Comparison of ENCODE assay signal across 8 cellular contexts in genomic region chr16:15857779-15858560, GRCh38. TPM values are rescaled to one million over a fixed set of nuclear protein-coding genes. Genes with fewer than 3 reads are reported as not detected.
DNase-seq lines count a peak whose midpoint lies in the region; ATAC-seq and TF ChIP-seq lines count a peak whose summit lies in the region.

No MANE protein-coding gene starts in this region.

- H3K9me3 Mint-ChIP-seq in activated T-helper 2 cell treated with anti-CD3 and anti-CD28 coated beads, Interferon-gamma antibody, Interleukin-2, Interleukin-4, amounts not matched to agents 10 μg/mL and 5 μg/mL and 100 μg/mL, durations not matched to agents 14 hours and 24 hours and 36 hours = no peaks in the 10 kb centered on the region

- peaks cover 47% of the 10 kb centered on the region for H3K27me3 Mint-ChIP-seq in activated T-helper 2 cell treated with anti-CD3 and anti-CD28 coated beads, Interferon-gamma antibody, Interleukin-2, Interleukin-4, amounts not matched to agents 10 μg/mL and 5 μg/mL and 100 μg/mL, durations not matched to agents 14 hours and 24 hours and 36 hours (ENCODE audit: low read depth)

- H3K27ac Mint-ChIP-seq in activated T-helper 2 cell treated with anti-CD3 and anti-CD28 coated beads, Interferon-gamma antibody, Interleukin-2, Interleukin-4, amounts not matched to agents 10 μg/mL and 5 μg/mL and 100 μg/mL, durations not matched to agents 14 hours and 24 hours and 36 hours = no peak overlapping the region

- H3K36me3 Mint-ChIP-seq in activated T-helper 2 cell treated with anti-CD3 and anti-CD28 coated beads, Interferon-gamma antibody, Interleukin-2, Interleukin-4, amounts not matched to agents 10 μg/mL and 5 μg/mL and 100 μg/mL, durations not matched to agents 14 hours and 24 hours and 36 hours (ENCODE audit: low read depth) = peaks cover 3% of the 10 kb centered on the region

- intact Hi-C loops in activated T-helper 2 cell treated with anti-CD3 and anti-CD28 coated beads, Interferon-gamma antibody, Interleukin-2, Interleukin-4, amounts not matched to agents 10 μg/mL and 5 μg/mL and 100 μg/mL, durations not matched to agents 14 hours and 24 hours and 36 hours (cut with micrococcal nuclease) = no loop called here
- intact Hi-C loops in left ventricle myocardium superior (cut with micrococcal nuclease) = no loop called here
- intact Hi-C loops in sciatic nerve (cut with DNase I) = no loop called here

- DNase-seq in GM20000 (ENCODE audit: low spot score) (peak; percentile 53), left ventricle myocardium superior (peak; percentile 72), sciatic nerve (ENCODE audit: low spot score) (peak; percentile 63), OCI-M2 (lab: John Stamatoyannopoulos, UW; ENCODE audit: unreplicated experiment) (no peak), NK-92 (lab: John Stamatoyannopoulos, UW; ENCODE audit: unreplicated experiment) (no peak), GF-D8 (lab: John Stamatoyannopoulos, UW) (no peak)
- DNase-seq in activated T-helper 2 cell treated with anti-CD3 and anti-CD28 coated beads, Interferon-gamma antibody, Interleukin-2, Interleukin-4, amounts not matched to agents 10 μg/mL and 5 μg/mL and 100 μg/mL, durations not matched to agents 14 hours and 24 hours and 36 hours (ENCODE audit: low spot score) = no peak

- peaks cover 7% of the 10 kb centered on the region for H3K4me1 Mint-ChIP-seq in activated T-helper 2 cell treated with anti-CD3 and anti-CD28 coated beads, Interferon-gamma antibody, Interleukin-2, Interleukin-4, amounts not matched to agents 10 μg/mL and 5 μg/mL and 100 μg/mL, durations not matched to agents 14 hours and 24 hours and 36 hours (ENCODE audit: low read depth)

- ATAC-seq in left ventricle myocardium superior = peak; percentile 80
- peak; percentile 68 for ATAC-seq in sciatic nerve
- no peak for ATAC-seq in HG03460 (IDR thresholded peaks at IDR 0.05; ENCODE audit: unreplicated experiment)

- TF ChIP-seq CTCF in GM20000 (IDR thresholded peaks at IDR 0.05; ENCODE audit: extremely low read depth, missing control alignments) = no peak

- peak overlapping the region; percentile 77 for H3K4me3 Mint-ChIP-seq in activated T-helper 2 cell treated with anti-CD3 and anti-CD28 coated beads, Interferon-gamma antibody, Interleukin-2, Interleukin-4, amounts not matched to agents 10 μg/mL and 5 μg/mL and 100 μg/mL, durations not matched to agents 14 hours and 24 hours and 36 hours (ENCODE audit: low read depth)

RNA-seq across cellular contexts. Expression of gene MYH11, which starts 1.1 kb away (rescaled TPM):
- not detected in 2 replicates for total RNA-seq in activated T-helper 2 cell treated with anti-CD3 and anti-CD28 coated beads, Interferon-gamma antibody, Interleukin-2, Interleukin-4, amounts not matched to agents 10 μg/mL and 5 μg/mL and 100 μg/mL, durations not matched to agents 14 hours and 24 hours and 36 hours
- total RNA-seq in left ventricle myocardium superior (8.0 TPM), sciatic nerve (53.9 TPM)

RNA-seq across cellular contexts. Expression of gene CEP20, which starts 30.4 kb away (rescaled TPM):
- total RNA-seq in activated T-helper 2 cell treated with anti-CD3 and anti-CD28 coated beads, Interferon-gamma antibody, Interleukin-2, Interleukin-4, amounts not matched to agents 10 μg/mL and 5 μg/mL and 100 μg/mL, durations not matched to agents 14 hours and 24 hours and 36 hours = 39.4 and 39.7 TPM in 2 replicates
- total RNA-seq in left ventricle myocardium superior = 30.6 TPM
- total RNA-seq in sciatic nerve = 37.6 TPM

Comparison
In these comparisons a context has a peak if more than half of its experiments do, and no peak if none do; other contexts are left out.
1. DNase-seq: peak in GM20000 (single experiment), left ventricle myocardium superior (single experiment) and sciatic nerve (single experiment); none in activated T-helper 2 cell treated with anti-CD3 and anti-CD28 coated beads, Interferon-gamma antibody, Interleukin-2, Interleukin-4, amounts not matched to agents 10 μg/mL and 5 μg/mL and 100 μg/mL, durations not matched to agents 14 hours and 24 hours and 36 hours (single experiment), OCI-M2 (single experiment), NK-92 (single experiment) and GF-D8 (single experiment).